In genomic region chr12:11765421-11765816, GRCh38 we compare ENCODE assay signal across 10 cellular contexts.
DNase-seq lines count a peak whose midpoint lies in the region; ATAC-seq, FAIRE-seq and TF ChIP-seq lines count a peak whose summit lies in the region.
"Had no signal": no experiment of that assay in that cellular context is flagged by ENCODE, and none has a peak within 500 bp of the region (broad histone marks: within the 10 kb centered on the region; RNA-seq: fewer than 3 reads in every experiment).

No MANE protein-coding gene starts in this region.

- H3K9ac ChIP-seq in kidney (ENCODE audit: low read length in 2 of 2): no peak overlapping the region

- H3K27me3 Mint-ChIP-seq in activated T-cell treated with anti-CD3 and anti-CD28 coated beads, Interleukin-2, amount 50 U/mL, for 72 hours (ENCODE audit: low read depth): no peaks in the 10 kb centered on the region
- H3K27me3 Mint-ChIP-seq in T-helper 17 cell: no peaks in the 10 kb centered on the region

- peak overlapping the region; percentile 65 to 69 for H3K4me3 Mint-ChIP-seq in activated T-cell treated with anti-CD3 and anti-CD28 coated beads, Interleukin-2, amount 50 U/mL, for 72 hours
- H3K4me3 Mint-ChIP-seq in T-helper 17 cell: peak overlapping the region; percentile 87

- intact Hi-C loops in kidney (cut with DNase I): no loop called here
- intact Hi-C loops in tibial artery (cut with DNase I; ENCODE audit: low total_unique reads): loop anchor here (10.0 kb wide), 1 partner anchor 111 kb away; no protein-coding TSS in a partner anchor

- no peak for FAIRE-seq in kidney (lab: Jason Lieb, UNC)
- FAIRE-seq: bronchial epithelial cell had no signal

- peaks cover 99% of the 10 kb centered on the region for H3K4me1 Mint-ChIP-seq in activated T-cell treated with anti-CD3 and anti-CD28 coated beads, Interleukin-2, amount 50 U/mL, for 72 hours (ENCODE audit: low read depth)
- peaks cover 72% of the 10 kb centered on the region for H3K4me1 Mint-ChIP-seq in T-helper 17 cell

- H3K27ac ChIP-seq in kidney (ENCODE audit: low read depth in 2 of 2, low read length in 2 of 2): peak overlapping the region; percentile 54 to 76
- H3K27ac ChIP-seq in tibial artery: peak overlapping the region; percentile 84

- no peak for DNase-seq in activated T-cell treated with anti-CD3 and anti-CD28 coated beads, Interleukin-2, amount 50 U/mL, for 72 hours
- DNase-seq in activated T-cell treated with anti-CD3 and anti-CD28 coated beads for 4 hours (no peak), T-helper 17 cell (no peak), kidney (no peak), tibial artery (no peak), DMS153 (lab: John Stamatoyannopoulos, UW) (no peak)
- DNase-seq: Karpas-422 had no signal

- no peak for TF ChIP-seq CTCF in kidney (IDR thresholded peaks at IDR 0.05; ENCODE audit: borderline replicate concordance, extremely low read depth, insufficient read depth)
- no peak for TF ChIP-seq CTCF in tibial artery (IDR thresholded peaks at IDR 0.05)

- no peak overlapping the region for H3K4me3 ChIP-seq in kidney (ENCODE audit: low read length in 2 of 2)
- H3K4me3 ChIP-seq in tibial artery: no peak overlapping the region

- H3K9me3 ChIP-seq in T-helper 17 cell (ENCODE audit: control insufficient read depth, low read length, poor library complexity, severe bottlenecking) (no peaks in the 10 kb centered on the region), kidney (ENCODE audit: control insufficient read depth in 1 of 2, low read length in 2 of 2) (no peaks in the 10 kb centered on the region), tibial artery (no peaks in the 10 kb centered on the region)

- H3K27ac Mint-ChIP-seq in activated T-cell treated with anti-CD3 and anti-CD28 coated beads, Interleukin-2, amount 50 U/mL, for 72 hours: peak overlapping the region; percentile 56
- peak overlapping the region; percentile 96 for H3K27ac Mint-ChIP-seq in T-helper 17 cell

- peaks cover 0 to 17% of the 10 kb centered on the region in 2 donors for H3K36me3 Mint-ChIP-seq in activated T-cell treated with anti-CD3 and anti-CD28 coated beads, Interleukin-2, amount 50 U/mL, for 72 hours (ENCODE audit: insufficient read depth in 2 of 2)
- H3K36me3 Mint-ChIP-seq in T-helper 17 cell (ENCODE audit: low read depth): no peaks in the 10 kb centered on the region

- no peaks in the 10 kb centered on the region for H3K27me3 ChIP-seq in tibial artery

- peak; percentile 62 to 64 for ATAC-seq in activated T-cell treated with anti-CD3 and anti-CD28 coated beads, Interleukin-2, amount 50 U/mL, for 72 hours (replicated peaks in 1 of 2)
- ATAC-seq in T-helper 17 cell (peak; percentile 20), HG03159 (IDR thresholded peaks at IDR 0.05; ENCODE audit: unreplicated experiment) (no peak), GM21825 (IDR thresholded peaks at IDR 0.05; ENCODE audit: unreplicated experiment) (no peak)

- H3K9me3 Mint-ChIP-seq in activated T-cell treated with anti-CD3 and anti-CD28 coated beads, Interleukin-2, amount 50 U/mL, for 72 hours: no peaks in the 10 kb centered on the region

- no peaks in the 10 kb centered on the region for H3K36me3 ChIP-seq in kidney (ENCODE audit: control insufficient read depth in 1 of 2, insufficient read depth in 2 of 2, low read length in 2 of 2)
- no peaks in the 10 kb centered on the region for H3K36me3 ChIP-seq in tibial artery

- H3K4me1 ChIP-seq in kidney (ENCODE audit: control insufficient read depth in 1 of 2, insufficient read depth in 1 of 2, low read depth in 1 of 2, low read length in 2 of 2): peaks cover 14 to 25% of the 10 kb centered on the region in 2 donors
- H3K4me1 ChIP-seq in tibial artery: peaks cover 0 to 96% (median 67%) of the 10 kb centered on the region in 4 donors

Comparison
In these comparisons a context has a peak if more than half of its experiments do, and no peak if none do; other contexts are left out.
1. ATAC-seq: peak in activated T-cell treated with anti-CD3 and anti-CD28 coated beads, Interleukin-2, amount 50 U/mL, for 72 hours (2 of 2) and T-helper 17 cell (single experiment); none in HG03159 (single experiment) and GM21825 (single experiment).